In genomic region chr19:49114630-49115363, GRCh38 we compare ENCODE assay signal across 8 cellular contexts. TPM values are rescaled to one million over a fixed set of nuclear protein-coding genes. Genes with fewer than 3 reads are reported as not detected.
DNase-seq lines count a peak whose midpoint lies in the region; ATAC-seq, FAIRE-seq and TF ChIP-seq lines count a peak whose summit lies in the region.

No MANE protein-coding gene starts in this region.

- TF ChIP-seq EP300 in HepG2 (IDR thresholded peaks at IDR 0.05; ENCODE audit: low read depth in 2 of 2, low read length in 2 of 2) (no peak), HepG2 (CRISPR knock-in tag; IDR thresholded peaks at IDR 0.05; ENCODE audit: borderline replicate concordance) (no peak)

- no peak for FAIRE-seq in HepG2 (lab: Jason Lieb, UNC)

- CTCF ChIA-PET in BJ (lab: Yijun Ruan, JAX) = interaction anchor here (0.6 to 2.7 kb wide), 15 partner anchors 9 to 93 kb away, joined by 3 to 21 read pairs (median 3); partner anchors contain the start of gene HRC
- CTCF ChIA-PET in HepG2 (lab: Yijun Ruan, JAX; ENCODE audit: low intra/inter-chr PET ratio, low total read pairs) = no interaction called here

- 3% methylated on average over 13 of the region's 68 CpGs for WGBS in HepG2 (ENCODE audit: low lambda C conversion rate)

- TF ChIP-seq RAD21 in HepG2 (CRISPR knock-in tag; IDR thresholded peaks at IDR 0.05) = no peak

- ATAC-seq in HepG2 = peak; percentile 28
- ATAC-seq in HG02642 (IDR thresholded peaks at IDR 0.05; ENCODE audit: poor library complexity, unreplicated experiment) = no peak

- no peak overlapping the region for H2AFZ ChIP-seq in HepG2 (ENCODE audit: low read length)

- H4K20me1 ChIP-seq in HepG2 (ENCODE audit: insufficient read depth, low read length) = no peaks in the 10 kb centered on the region

- peak overlapping the region; percentile 74 for H3K9ac ChIP-seq in HepG2 (ENCODE audit: insufficient read depth, low read depth, low read length)

- H3K9me3 ChIP-seq in WERI-Rb-1 (ENCODE audit: severe bottlenecking) = no peaks in the 10 kb centered on the region
- no peaks in the 10 kb centered on the region for H3K9me3 ChIP-seq in HepG2 (ENCODE audit: low read length)

- intact Hi-C loops in HepG2 (cut with micrococcal nuclease; ENCODE audit: unreplicated experiment) = no loop called here

- peak overlapping the region; percentile 89 for H3K27ac ChIP-seq in WERI-Rb-1
- H3K27ac ChIP-seq in cingulate gyrus (ENCODE audit: low read depth, low read length) = peak overlapping the region; percentile 54
- peak overlapping the region; percentile 72 for H3K27ac ChIP-seq in HepG2 (ENCODE audit: extremely low read length, insufficient read depth, low read length)

- peaks cover 51% of the 10 kb centered on the region for H3K4me1 ChIP-seq in HepG2 (ENCODE audit: insufficient read depth, low read length)

- H3K4me2 ChIP-seq in HepG2 (ENCODE audit: low read depth, low read length) = peak overlapping the region; percentile 91

- TF ChIP-seq POLR2A in HepG2 (IDR thresholded peaks at IDR 0.05; ENCODE audit: insufficient read depth in 1 of 2, low read depth in 2 of 2, low read length in 2 of 2) = peak; percentile 10 to 47; a peak in 1 of 4 replicates

- DNase-seq in BJ (ENCODE audit: low read depth) (no peak), HuH-7 (ENCODE audit: low spot score) (peak; percentile 71), WERI-Rb-1 (peak; percentile 85), HepG2 (ENCODE audit: low spot score) (peak; percentile 46), SKM-1 (lab: John Stamatoyannopoulos, UW; ENCODE audit: unreplicated experiment) (no peak)
- DNase-seq in stimulated activated CD4-positive, alpha-beta T cell treated with anti-CD3 and anti-CD28 coated beads, Interleukin-2, amount 100 ng/mL, for 4 hours (ENCODE audit: low read depth) = peak; percentile 43

- in situ Hi-C loops in HepG2 (cut with HindIII; ENCODE audit: extremely low pct_ligation_motif_present, low pct_unique_long_range_greater_than_20kb) = loop anchor here (5.0 kb wide), 1 partner anchor 38 kb away; no protein-coding TSS in a partner anchor

- H3K4me3 ChIP-seq in BJ (ENCODE audit: low read depth, low read length) (peak overlapping the region; percentile 90), WERI-Rb-1 (ENCODE audit: low read depth, low read length) (peak overlapping the region; percentile 67), HepG2 (replicated peaks in 1 of 3; ENCODE audit: insufficient read depth in 1 of 3, low read depth in 2 of 3, low read length in 3 of 3) (peak overlapping the region; percentile 71 to 85 (median 78))

- no peaks in the 10 kb centered on the region for H3K27me3 ChIP-seq in BJ (ENCODE audit: control insufficient read depth, insufficient read depth, low read length)
- H3K27me3 ChIP-seq in WERI-Rb-1 (ENCODE audit: insufficient read depth, low read depth, severe bottlenecking) = no peaks in the 10 kb centered on the region
- no peaks in the 10 kb centered on the region for H3K27me3 ChIP-seq in HepG2 (ENCODE audit: control insufficient read depth in 1 of 2, insufficient read depth in 2 of 2, low read length in 2 of 2)

- H3K36me3 ChIP-seq in BJ (ENCODE audit: control insufficient read depth, insufficient read depth, low read length) (no peaks in the 10 kb centered on the region), WERI-Rb-1 (peaks cover 15% of the 10 kb centered on the region), HepG2 (replicated peaks in 1 of 2; ENCODE audit: control insufficient read depth in 1 of 2, insufficient read depth in 2 of 2, low read length in 2 of 2) (no peaks in the 10 kb centered on the region)

- TF ChIP-seq CTCF in BJ (IDR thresholded peaks at IDR 0.05; ENCODE audit: insufficient read depth, low read depth, low read length) (no peak), WERI-Rb-1 (IDR thresholded peaks at IDR 0.05; ENCODE audit: low read depth, low read length) (no peak), HepG2 (CRISPR knock-in tag; IDR thresholded peaks at IDR 0.05) (no peak)

- POLR2A ChIA-PET in BJ (lab: Charles Lee) = interaction anchor here (0.6 kb wide), 1 partner anchor 17 kb away, joined by 4 read pairs; no protein-coding TSS in a partner anchor
- POLR2A ChIA-PET in HepG2 (lab: Yijun Ruan, JAX) = interaction anchor here (0.7 to 2.2 kb wide), 10 partner anchors 9 to 338 kb away, joined by 3 to 14 read pairs (median 5); partner anchors contain the start of genes ALDH16A1, HRC and RUVBL2

- H3K79me2 ChIP-seq in HepG2 (ENCODE audit: insufficient read depth, low read length) = peaks cover 4% of the 10 kb centered on the region

- BruUV-seq in HepG2 (replicated peaks; lab: Mats Ljungman, UMichigan) = no TSS peak

RNA-seq across cellular contexts. Expression of gene LIN7B, which starts 0.6 kb away (rescaled TPM):
- polyA plus RNA-seq in BJ (2011; rRNA removed) (6.7 and 9.4 TPM in 2 replicates), HepG2 (2011; rRNA removed) (7.6 and 8.6 TPM in 2 replicates)
- polyA minus RNA-seq in BJ (2011; rRNA and poly(A)+ RNA removed) = 2.8 TPM in 2 replicates
- total RNA-seq in HepG2 (2016; rRNA removed; fragmentation: Illumina TruSeq; extraction: Trizol) = 3.5 and 5.3 TPM in 2 replicates
- 5.6 and 7.0 TPM in 2 replicates for total RNA-seq in HepG2 (2016; cell fraction: cytosol; rRNA removed; fragmentation: Illumina TruSeq; extraction: Trizol; ENCODE audit: low read depth)
- total RNA-seq in HepG2 (2016; cell fraction: insoluble cytoplasmic fraction; rRNA removed; fragmentation: Illumina TruSeq; extraction: Trizol) = 2.9 and 5.2 TPM in 2 replicates
- 6.4 and 6.9 TPM in 2 replicates for total RNA-seq in HepG2 (2016; cell fraction: membrane; rRNA removed; fragmentation: Illumina TruSeq; extraction: Trizol)
- 3.4 and 4.1 TPM in 2 replicates for total RNA-seq in HepG2 (2016; cell fraction: nucleus; rRNA removed; fragmentation: Illumina TruSeq; extraction: Trizol)
- 5.0 and 9.3 TPM in 2 replicates for polyA plus RNA-seq in HepG2 (2011; cell fraction: cytosol; rRNA removed)
- 15.9 and 17.9 TPM in 2 replicates for polyA plus RNA-seq in HepG2 (2011; cell fraction: nucleus; rRNA removed)
- 3.9 and 4.2 TPM in 2 replicates for polyA plus RNA-seq in HepG2 (2012)
- polyA plus RNA-seq in HepG2 (2016; cell fraction: cytosol; fragmentation: Illumina TruSeq; extraction: Trizol; ENCODE audit: low read depth) = 4.7 and 5.8 TPM in 2 replicates
- polyA plus RNA-seq in HepG2 (2016; cell fraction: insoluble cytoplasmic fraction; fragmentation: Illumina TruSeq; extraction: Trizol; ENCODE audit: low read depth) = 3.3 and 3.7 TPM in 2 replicates
- polyA plus RNA-seq in HepG2 (2016; cell fraction: membrane; fragmentation: Illumina TruSeq; extraction: Trizol; ENCODE audit: low read depth) = 2.7 and 6.8 TPM in 2 replicates
- polyA plus RNA-seq in HepG2 (2016; cell fraction: nucleus; fragmentation: Illumina TruSeq; extraction: Trizol; ENCODE audit: insufficient read depth, low read depth) = 8.3 and 9.6 TPM in 2 replicates
- polyA minus RNA-seq in HepG2 (2011; rRNA and poly(A)+ RNA removed; ENCODE audit: low replicate concordance) = 3.8 and 4.0 TPM in 2 replicates
- polyA minus RNA-seq in HepG2 (2011; cell fraction: cytosol; rRNA and poly(A)+ RNA removed) = 0.88 and 1.7 TPM in 2 replicates
- 4.9 and 8.3 TPM in 2 replicates for polyA minus RNA-seq in HepG2 (2011; cell fraction: nucleus; rRNA and poly(A)+ RNA removed)

RNA-seq across cellular contexts. Expression of gene C19orf73, which starts 4.1 kb away (rescaled TPM):
- 0.67 and 0.94 TPM in 2 replicates for polyA plus RNA-seq in BJ (2011; rRNA removed)
- polyA minus RNA-seq in BJ (2011; rRNA and poly(A)+ RNA removed) = not detected in 2 replicates
- total RNA-seq in HepG2 (2016; rRNA removed; fragmentation: Illumina TruSeq; extraction: Trizol) = 0.80 and 1.4 TPM in 2 replicates
- 1.6 and 3.1 TPM in 2 replicates for total RNA-seq in HepG2 (2016; cell fraction: cytosol; rRNA removed; fragmentation: Illumina TruSeq; extraction: Trizol; ENCODE audit: low read depth)
- 1.6 and 1.9 TPM in 2 replicates for total RNA-seq in HepG2 (2016; cell fraction: insoluble cytoplasmic fraction; rRNA removed; fragmentation: Illumina TruSeq; extraction: Trizol)
- total RNA-seq in HepG2 (2016; cell fraction: membrane; rRNA removed; fragmentation: Illumina TruSeq; extraction: Trizol) = 2.1 and 2.4 TPM in 2 replicates
- total RNA-seq in HepG2 (2016; cell fraction: nucleus; rRNA removed; fragmentation: Illumina TruSeq; extraction: Trizol) = 0.59 and 0.94 TPM in 2 replicates
- 1.5 and 3.0 TPM in 2 replicates for polyA plus RNA-seq in HepG2 (2011; rRNA removed)
- polyA plus RNA-seq in HepG2 (2011; cell fraction: cytosol; rRNA removed) = 2.6 TPM in 2 replicates
- 3.8 and 4.8 TPM in 2 replicates for polyA plus RNA-seq in HepG2 (2011; cell fraction: nucleus; rRNA removed)
- 1.1 and 1.9 TPM in 2 replicates for polyA plus RNA-seq in HepG2 (2012)
- 2.0 and 2.7 TPM in 2 replicates for polyA plus RNA-seq in HepG2 (2016; cell fraction: cytosol; fragmentation: Illumina TruSeq; extraction: Trizol; ENCODE audit: low read depth)
- 1.6 and 2.2 TPM in 2 replicates for polyA plus RNA-seq in HepG2 (2016; cell fraction: insoluble cytoplasmic fraction; fragmentation: Illumina TruSeq; extraction: Trizol; ENCODE audit: low read depth)
- polyA plus RNA-seq in HepG2 (2016; cell fraction: membrane; fragmentation: Illumina TruSeq; extraction: Trizol; ENCODE audit: low read depth) = 1.5 and 1.6 TPM in 2 replicates
- polyA plus RNA-seq in HepG2 (2016; cell fraction: nucleus; fragmentation: Illumina TruSeq; extraction: Trizol; ENCODE audit: insufficient read depth, low read depth) = 0.74 TPM in 1 of 2 replicates, not detected in the other
- 1.3 TPM in 2 replicates for polyA minus RNA-seq in HepG2 (2011; rRNA and poly(A)+ RNA removed; ENCODE audit: low replicate concordance)
- polyA minus RNA-seq in HepG2 (2011; cell fraction: cytosol; rRNA and poly(A)+ RNA removed) = 0.89 and 1.2 TPM in 2 replicates
- 1.8 and 3.0 TPM in 2 replicates for polyA minus RNA-seq in HepG2 (2011; cell fraction: nucleus; rRNA and poly(A)+ RNA removed)

RNA-seq across cellular contexts. Expression of gene PPFIA3, which starts 4.5 kb away (rescaled TPM):
- polyA plus RNA-seq in BJ (2011; rRNA removed) (0.75 and 1.4 TPM in 2 replicates), HepG2 (2011; rRNA removed) (6.7 and 8.9 TPM in 2 replicates)
- polyA minus RNA-seq in BJ (2011; rRNA and poly(A)+ RNA removed) = 0.76 and 1.5 TPM in 2 replicates
- total RNA-seq in HepG2 (2016; rRNA removed; fragmentation: Illumina TruSeq; extraction: Trizol) = 6.3 and 8.6 TPM in 2 replicates
- 1.9 and 2.7 TPM in 2 replicates for total RNA-seq in HepG2 (2016; cell fraction: cytosol; rRNA removed; fragmentation: Illumina TruSeq; extraction: Trizol; ENCODE audit: low read depth)
- 6.5 and 8.9 TPM in 2 replicates for total RNA-seq in HepG2 (2016; cell fraction: insoluble cytoplasmic fraction; rRNA removed; fragmentation: Illumina TruSeq; extraction: Trizol)
- 4.5 and 5.6 TPM in 2 replicates for total RNA-seq in HepG2 (2016; cell fraction: membrane; rRNA removed; fragmentation: Illumina TruSeq; extraction: Trizol)
- total RNA-seq in HepG2 (2016; cell fraction: nucleus; rRNA removed; fragmentation: Illumina TruSeq; extraction: Trizol) = 8.1 and 9.0 TPM in 2 replicates
- polyA plus RNA-seq in HepG2 (2011; cell fraction: cytosol; rRNA removed) = 6.0 and 7.5 TPM in 2 replicates
- polyA plus RNA-seq in HepG2 (2011; cell fraction: nucleus; rRNA removed) = 37.0 and 50.3 TPM in 2 replicates
- polyA plus RNA-seq in HepG2 (2012) = 9.4 and 9.5 TPM in 2 replicates
- polyA plus RNA-seq in HepG2 (2016; cell fraction: cytosol; fragmentation: Illumina TruSeq; extraction: Trizol; ENCODE audit: low read depth) = 1.9 and 2.8 TPM in 2 replicates
- polyA plus RNA-seq in HepG2 (2016; cell fraction: insoluble cytoplasmic fraction; fragmentation: Illumina TruSeq; extraction: Trizol; ENCODE audit: low read depth) = 6.2 and 6.5 TPM in 2 replicates
- polyA plus RNA-seq in HepG2 (2016; cell fraction: membrane; fragmentation: Illumina TruSeq; extraction: Trizol; ENCODE audit: low read depth) = 3.3 and 4.2 TPM in 2 replicates
- 21.5 and 24.1 TPM in 2 replicates for polyA plus RNA-seq in HepG2 (2016; cell fraction: nucleus; fragmentation: Illumina TruSeq; extraction: Trizol; ENCODE audit: insufficient read depth, low read depth)
- polyA minus RNA-seq in HepG2 (2011; rRNA and poly(A)+ RNA removed; ENCODE audit: low replicate concordance) = 8.5 and 15.8 TPM in 2 replicates
- 4.9 and 5.9 TPM in 2 replicates for polyA minus RNA-seq in HepG2 (2011; cell fraction: cytosol; rRNA and poly(A)+ RNA removed)
- 13.8 and 16.6 TPM in 2 replicates for polyA minus RNA-seq in HepG2 (2011; cell fraction: nucleus; rRNA and poly(A)+ RNA removed)

RNA-seq across cellular contexts. Expression of gene SNRNP70, which starts 29.5 kb away (rescaled TPM):
- polyA plus RNA-seq in BJ (2011; rRNA removed) (125 and 268 TPM in 2 replicates), HepG2 (2011; rRNA removed) (210 and 272 TPM in 2 replicates)
- polyA minus RNA-seq in BJ (2011; rRNA and poly(A)+ RNA removed) = 27.9 and 28.8 TPM in 2 replicates
- total RNA-seq in HepG2 (2016; rRNA removed; fragmentation: Illumina TruSeq; extraction: Trizol) = 85.9 and 150 TPM in 2 replicates
- total RNA-seq in HepG2 (2016; cell fraction: cytosol; rRNA removed; fragmentation: Illumina TruSeq; extraction: Trizol; ENCODE audit: low read depth) = 11.5 and 14.5 TPM in 2 replicates
- 75.6 and 153 TPM in 2 replicates for total RNA-seq in HepG2 (2016; cell fraction: insoluble cytoplasmic fraction; rRNA removed; fragmentation: Illumina TruSeq; extraction: Trizol)
- total RNA-seq in HepG2 (2016; cell fraction: membrane; rRNA removed; fragmentation: Illumina TruSeq; extraction: Trizol) = 24.7 and 25.3 TPM in 2 replicates
- total RNA-seq in HepG2 (2016; cell fraction: nucleus; rRNA removed; fragmentation: Illumina TruSeq; extraction: Trizol) = 111 and 131 TPM in 2 replicates
- 54.3 and 101 TPM in 2 replicates for polyA plus RNA-seq in HepG2 (2011; cell fraction: cytosol; rRNA removed)
- polyA plus RNA-seq in HepG2 (2011; cell fraction: nucleus; rRNA removed) = 2,510 and 2,895 TPM in 2 replicates
- polyA plus RNA-seq in HepG2 (2012) = 150 and 238 TPM in 2 replicates
- 10.9 and 11.3 TPM in 2 replicates for polyA plus RNA-seq in HepG2 (2016; cell fraction: cytosol; fragmentation: Illumina TruSeq; extraction: Trizol; ENCODE audit: low read depth)
- 110 and 134 TPM in 2 replicates for polyA plus RNA-seq in HepG2 (2016; cell fraction: insoluble cytoplasmic fraction; fragmentation: Illumina TruSeq; extraction: Trizol; ENCODE audit: low read depth)
- polyA plus RNA-seq in HepG2 (2016; cell fraction: membrane; fragmentation: Illumina TruSeq; extraction: Trizol; ENCODE audit: low read depth) = 12.6 and 14.1 TPM in 2 replicates
- polyA plus RNA-seq in HepG2 (2016; cell fraction: nucleus; fragmentation: Illumina TruSeq; extraction: Trizol; ENCODE audit: insufficient read depth, low read depth) = 389 and 398 TPM in 2 replicates
- 69.0 and 98.0 TPM in 2 replicates for polyA minus RNA-seq in HepG2 (2011; rRNA and poly(A)+ RNA removed; ENCODE audit: low replicate concordance)
- 31.5 and 36.6 TPM in 2 replicates for polyA minus RNA-seq in HepG2 (2011; cell fraction: cytosol; rRNA and poly(A)+ RNA removed)
- polyA minus RNA-seq in HepG2 (2011; cell fraction: nucleus; rRNA and poly(A)+ RNA removed) = 105 and 134 TPM in 2 replicates

RNA-seq across cellular contexts. Expression of gene HRC, which starts 40.4 kb away (rescaled TPM):
- polyA plus RNA-seq in BJ (2011; rRNA removed) (0.07 and 0.25 TPM in 2 replicates), HepG2 (2011; rRNA removed) (15.4 and 26.4 TPM in 2 replicates)
- polyA minus RNA-seq in BJ (2011; rRNA and poly(A)+ RNA removed) = not detected in 2 replicates
- 1.5 and 3.6 TPM in 2 replicates for total RNA-seq in HepG2 (2016; rRNA removed; fragmentation: Illumina TruSeq; extraction: Trizol)
- 0.18 and 0.20 TPM in 2 replicates for total RNA-seq in HepG2 (2016; cell fraction: cytosol; rRNA removed; fragmentation: Illumina TruSeq; extraction: Trizol; ENCODE audit: low read depth)
- total RNA-seq in HepG2 (2016; cell fraction: insoluble cytoplasmic fraction; rRNA removed; fragmentation: Illumina TruSeq; extraction: Trizol) = 1.0 and 4.4 TPM in 2 replicates
- 0.24 and 0.46 TPM in 2 replicates for total RNA-seq in HepG2 (2016; cell fraction: membrane; rRNA removed; fragmentation: Illumina TruSeq; extraction: Trizol)
- 2.5 and 3.4 TPM in 2 replicates for total RNA-seq in HepG2 (2016; cell fraction: nucleus; rRNA removed; fragmentation: Illumina TruSeq; extraction: Trizol)
- 13.5 and 21.9 TPM in 2 replicates for polyA plus RNA-seq in HepG2 (2011; cell fraction: cytosol; rRNA removed)
- polyA plus RNA-seq in HepG2 (2011; cell fraction: nucleus; rRNA removed) = 13.0 and 19.9 TPM in 2 replicates
- 17.7 and 25.6 TPM in 2 replicates for polyA plus RNA-seq in HepG2 (2012)
- 0.20 and 0.45 TPM in 2 replicates for polyA plus RNA-seq in HepG2 (2016; cell fraction: cytosol; fragmentation: Illumina TruSeq; extraction: Trizol; ENCODE audit: low read depth)
- 1.3 and 2.6 TPM in 2 replicates for polyA plus RNA-seq in HepG2 (2016; cell fraction: insoluble cytoplasmic fraction; fragmentation: Illumina TruSeq; extraction: Trizol; ENCODE audit: low read depth)
- polyA plus RNA-seq in HepG2 (2016; cell fraction: membrane; fragmentation: Illumina TruSeq; extraction: Trizol; ENCODE audit: low read depth) = 0.15 and 0.74 TPM in 2 replicates
- 7.3 and 9.2 TPM in 2 replicates for polyA plus RNA-seq in HepG2 (2016; cell fraction: nucleus; fragmentation: Illumina TruSeq; extraction: Trizol; ENCODE audit: insufficient read depth, low read depth)
- 0.28 and 5.1 TPM in 2 replicates for polyA minus RNA-seq in HepG2 (2011; rRNA and poly(A)+ RNA removed; ENCODE audit: low replicate concordance)
- polyA minus RNA-seq in HepG2 (2011; cell fraction: cytosol; rRNA and poly(A)+ RNA removed) = 3.9 and 8.6 TPM in 2 replicates
- polyA minus RNA-seq in HepG2 (2011; cell fraction: nucleus; rRNA and poly(A)+ RNA removed) = 2.2 and 4.6 TPM in 2 replicates

Comparison
In these comparisons a context has a peak if more than half of its experiments do, and no peak if none do; other contexts are left out.
1. DNase-seq: peak in HuH-7 (single experiment), WERI-Rb-1 (single experiment), HepG2 (single experiment) and stimulated activated CD4-positive, alpha-beta T cell treated with anti-CD3 and anti-CD28 coated beads, Interleukin-2, amount 100 ng/mL, for 4 hours (single experiment); none in BJ (single experiment) and SKM-1 (single experiment).
2. Peak in every context shown above with its lines, with median percentiles within 50 percentile points of each other: H3K4me3 ChIP-seq and H3K27ac ChIP-seq.